15 cellular contexts compared by ENCODE assay signal in genomic region chr1:29704430-29704829, GRCh38.
DNase-seq lines count a peak whose midpoint lies in the region; ATAC-seq and TF ChIP-seq lines count a peak whose summit lies in the region.
"Had no signal": no experiment of that assay in that cellular context is flagged by ENCODE, and none has a peak within 500 bp of the region (broad histone marks: within the 10 kb centered on the region; RNA-seq: fewer than 3 reads in every experiment).

No MANE protein-coding gene starts in this region.

- POLR2A ChIA-PET in HEK293 (lab: Yijun Ruan, JAX) = no interaction called here

- H3K4me1 ChIP-seq in HEK293 (ENCODE audit: control insufficient read depth, insufficient read depth, low read length) = peaks cover 3% of the 10 kb centered on the region; the same call in 1 of the 2 replicates
- H3K4me1 ChIP-seq in neuronal stem cell (ENCODE audit: control insufficient read depth in 2 of 2, insufficient read depth in 1 of 2, low read depth in 1 of 2, low read length in 2 of 2) = peaks cover 0 to 27% of the 10 kb centered on the region in 2 donors
- H3K4me1 ChIP-seq: HAP-1 had no signal

- DNase-seq in WERI-Rb-1 = peak; percentile 46
- DNase-seq in neuronal stem cell (ENCODE audit: low spot score) = no peak
- no peak for DNase-seq in substantia nigra (lab: John Stamatoyannopoulos, UW)
- DNase-seq: ACHN; BE2C; C1 segment of cervical spinal cord; CD4-positive, CD25-positive, alpha-beta regulatory T cell; CD8-positive, alpha-beta memory T cell; COR-L47; GDM1 had no signal

- TF ChIP-seq CTCF in HEK293 (tag by site-specific recombination; IDR thresholded peaks at IDR 0.05) = no peak
- no peak for TF ChIP-seq CTCF in WERI-Rb-1 (IDR thresholded peaks at IDR 0.05; ENCODE audit: low read depth, low read length)

- CTCF ChIA-PET in HEK293 (lab: Yijun Ruan, JAX) = interaction anchor here (0.7 to 2.3 kb wide), 7 partner anchors 10 to 407 kb away, joined by 3 to 8 read pairs (median 3); no protein-coding TSS in a partner anchor

- H3K9ac ChIP-seq in neuronal stem cell (ENCODE audit: low read depth, low read length, poor library complexity) = no peak overlapping the region

- no peak overlapping the region for H2AK5ac ChIP-seq in neuronal stem cell (ENCODE audit: low read depth, low read length)

- no peak overlapping the region for H3K18ac ChIP-seq in neuronal stem cell (ENCODE audit: low read length)

- ATAC-seq in GM19328 (IDR thresholded peaks at IDR 0.05; ENCODE audit: unreplicated experiment) (no peak), GM19455 (IDR thresholded peaks at IDR 0.05; ENCODE audit: unreplicated experiment) (no peak)

- H3K4ac ChIP-seq in neuronal stem cell (ENCODE audit: low read length) = no peak overlapping the region

- H2BK15ac ChIP-seq in neuronal stem cell (ENCODE audit: low read length) = no peak overlapping the region

- WGBS in neuronal stem cell (ENCODE audit: extremely low coverage in 2 of 2, insufficient read length in 2 of 2, insufficient replicate concordance in 1 of 2), 2 donors = no CpG with 5 or more reads among the region's 2 CpGs

- H2BK120ac ChIP-seq in neuronal stem cell (ENCODE audit: low read depth, low read length) = no peak overlapping the region

- H3K23ac ChIP-seq in neuronal stem cell (ENCODE audit: low read depth, low read length, poor library complexity) = no peak overlapping the region

- H4K8ac ChIP-seq in neuronal stem cell (ENCODE audit: low read depth, low read length) = no peak overlapping the region

- H3K9me3 ChIP-seq in HEK293 (ENCODE audit: control insufficient read depth, insufficient read depth, low read depth, low read length) (no peaks in the 10 kb centered on the region), WERI-Rb-1 (ENCODE audit: severe bottlenecking) (no peaks in the 10 kb centered on the region), neuronal stem cell (replicated peaks in 1 of 2; ENCODE audit: control insufficient read depth in 2 of 2, insufficient read depth in 1 of 2, low read depth in 1 of 2, low read length in 2 of 2) (no peaks in the 10 kb centered on the region)
- H3K9me3 ChIP-seq: BE2C, HAP-1 had no signal

- H3K79me1 ChIP-seq in neuronal stem cell (ENCODE audit: low read depth, low read length) = no peaks in the 10 kb centered on the region

- H3K27me3 ChIP-seq in WERI-Rb-1 (ENCODE audit: insufficient read depth, low read depth, severe bottlenecking) (no peaks in the 10 kb centered on the region), neuronal stem cell (ENCODE audit: control insufficient read depth in 3 of 3, insufficient read depth in 3 of 3, low read depth in 1 of 3, low read length in 3 of 3) (no peaks in the 10 kb centered on the region)
- H3K27me3 ChIP-seq: BE2C had no signal

- H3K36me3 ChIP-seq in HEK293 (ENCODE audit: control insufficient read depth in 2 of 2, insufficient read depth in 1 of 2, low read length in 2 of 2) (no peaks in the 10 kb centered on the region), WERI-Rb-1 (no peaks in the 10 kb centered on the region), neuronal stem cell (replicated peaks in 1 of 2; ENCODE audit: control insufficient read depth in 2 of 2, insufficient read depth in 2 of 2, low read length in 2 of 2) (no peaks in the 10 kb centered on the region)
- H3K36me3 ChIP-seq: BE2C, HAP-1 had no signal

- no peak overlapping the region for H2AFZ ChIP-seq in neuronal stem cell (ENCODE audit: low read length)

- H3K4me3 ChIP-seq in HEK293 (ENCODE audit: low read depth, low read length) (no peak overlapping the region), WERI-Rb-1 (ENCODE audit: low read depth, low read length) (no peak overlapping the region), neuronal stem cell (ENCODE audit: low read length in 2 of 2) (no peak overlapping the region)
- H3K4me3 ChIP-seq: HAP-1 had no signal

- no peak overlapping the region for H2BK12ac ChIP-seq in neuronal stem cell (ENCODE audit: low read length)

- H3K27ac ChIP-seq in HEK293 (ENCODE audit: extremely low read depth, low read depth, low read length) (no peak overlapping the region), WERI-Rb-1 (peak overlapping the region; percentile 2; the same call in 1 of the 2 replicates), neuronal stem cell (replicated peaks; ENCODE audit: low read length) (peak overlapping the region; percentile 17), substantia nigra (ENCODE audit: low read depth, low read length, poor library complexity, severe bottlenecking) (no peak overlapping the region)
- H3K27ac ChIP-seq: HL-60 had no signal

- H4K91ac ChIP-seq in neuronal stem cell (ENCODE audit: low read depth, low read length, poor library complexity) = no peak overlapping the region

- H3K14ac ChIP-seq in neuronal stem cell (ENCODE audit: low read length) = no peak overlapping the region

- H3K4me2 ChIP-seq in neuronal stem cell (ENCODE audit: insufficient read depth, low read length, poor library complexity, severe bottlenecking) = no peak overlapping the region

- no peak overlapping the region for H2BK5ac ChIP-seq in neuronal stem cell (ENCODE audit: low read length)

TF ChIP-seq in HEK293, 187 proteins besides CTCF, POLR2A, EP300 and RAD21:
- TF ChIP-seq ZNF37A (tag by site-specific recombination; IDR thresholded peaks at IDR 0.05) = no peak
- TF ChIP-seq ZFHX2 (tag by site-specific recombination; conservative IDR thresholded peaks at IDR 0.05) = peak; percentile 26; the same call in 1 of the 2 replicates

Comparison
In these comparisons a context has a peak if more than half of its experiments do, and no peak if none do; other contexts are left out.
1. H3K27ac ChIP-seq: peak in WERI-Rb-1 (single experiment) and neuronal stem cell (single experiment); none in HEK293 (single experiment) and substantia nigra (single experiment).